In the genomic region with DNA sequence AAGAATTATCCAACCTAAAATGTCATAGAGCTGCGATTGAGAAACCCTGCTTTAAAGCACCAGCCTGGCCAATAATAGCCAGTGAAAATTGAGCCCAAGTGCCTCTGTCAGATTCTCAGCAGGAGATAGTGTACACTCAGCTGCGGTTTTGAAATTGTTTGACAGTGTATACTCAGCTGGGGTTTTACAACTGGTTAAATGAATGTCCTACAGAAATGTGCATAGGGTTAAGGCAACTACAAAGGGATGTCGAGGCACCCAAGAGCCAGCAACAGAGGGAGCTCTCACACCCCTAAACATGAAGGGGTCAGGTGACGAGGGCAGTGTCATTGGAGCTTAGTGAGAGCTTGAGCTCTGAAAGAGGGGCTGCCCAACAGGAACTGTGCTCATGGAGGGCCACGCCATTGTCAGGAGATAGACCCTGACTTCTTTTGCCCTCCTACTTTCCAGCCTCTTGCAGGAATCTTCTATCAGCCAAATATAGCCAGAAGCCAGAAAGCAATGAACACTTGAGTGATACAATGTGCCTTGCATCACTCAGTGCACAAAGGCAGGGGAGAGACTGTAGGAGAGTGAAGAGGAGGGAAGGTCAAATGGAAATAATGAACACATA, we compare ENCODE assay signal across 9 cellular contexts. TPM values are rescaled to one million over a fixed set of nuclear protein-coding genes. Genes with fewer than 3 reads are reported as not detected.
A peak's percentile ranks its signal among the peaks of the same experiment; 100 is the strongest.
DNase-seq lines count a peak whose midpoint lies in the region; ATAC-seq, FAIRE-seq and TF ChIP-seq lines count a peak whose summit lies in the region.
"Had no signal": no experiment of that assay in that cellular context is flagged by ENCODE, and none has a peak within 500 bp of the region (broad histone marks: within the 10 kb centered on the region; RNA-seq: fewer than 3 reads in every experiment).

No MANE protein-coding gene starts in this region.

- no peaks in the 10 kb centered on the region for H3K9me3 ChIP-seq in body of pancreas
- H3K9me3 ChIP-seq in mucosa of descending colon = no peaks in the 10 kb centered on the region
- H3K9me3 ChIP-seq in uterus = no peaks in the 10 kb centered on the region

- no peak overlapping the region for H3K4me2 ChIP-seq in KMS-11

- no peaks in the 10 kb centered on the region for H3K79me2 ChIP-seq in KMS-11 (ENCODE audit: insufficient read depth, low read depth)

- DNase-seq in GM18507 (ENCODE audit: extremely low spot score, insufficient read length, low read depth) (no peak), body of pancreas (peak in 3 of 4 donors; percentile 19 to 39 (median 24)), mucosa of descending colon (peak in 1 of 3 donors; percentile 55), uterus (no peak), occipital lobe (lab: John Stamatoyannopoulos, UW) (no peak), inferior parietal cortex (ENCODE audit: extremely low spot score) (no peak)

- peak overlapping the region; percentile 23; the same call in 1 of the 2 replicates for H2AFZ ChIP-seq in KMS-11 (ENCODE audit: low read depth)

- intact Hi-C loops in body of pancreas (cut with DNase I) (no loop called here), mucosa of descending colon (cut with DNase I, micrococcal nuclease) (no loop called here), uterus (cut with DNase I; ENCODE audit: low total_unique reads) (no loop called here)

- 34 to 66% methylated on average over 2 to 5 of the region's 5 CpGs for WGBS in body of pancreas, 2 donors

- H3K27me3 ChIP-seq in KMS-11 (ENCODE audit: insufficient read depth, low read depth) (no peaks in the 10 kb centered on the region), body of pancreas (no peaks in the 10 kb centered on the region), uterus (no peaks in the 10 kb centered on the region)

- ATAC-seq in SK-N-SH treated with all-trans-retinoic acid at 6 μM for 48 hours (peak; percentile 66), body of pancreas (no peak), mucosa of descending colon (peak; percentile 84)

- H3K36me3 ChIP-seq in KMS-11 (ENCODE audit: insufficient read depth) (no peaks in the 10 kb centered on the region), body of pancreas (replicated peaks in 1 of 2; ENCODE audit: insufficient read depth in 1 of 2, low read depth in 2 of 2) (no peaks in the 10 kb centered on the region), mucosa of descending colon (ENCODE audit: low read depth) (no peaks in the 10 kb centered on the region), uterus (no peaks in the 10 kb centered on the region)

- no peaks in the 10 kb centered on the region for H3K4me1 ChIP-seq in KMS-11 (ENCODE audit: low read depth, poor library complexity, severe bottlenecking)
- no peaks in the 10 kb centered on the region for H3K4me1 ChIP-seq in body of pancreas
- H3K4me1 ChIP-seq in mucosa of descending colon (ENCODE audit: low read depth) = no peaks in the 10 kb centered on the region
- no peaks in the 10 kb centered on the region for H3K4me1 ChIP-seq in uterus

- TF ChIP-seq CTCF in KMS-11 (conservative IDR thresholded peaks at IDR 0.05; ENCODE audit: low read depth, low read length) (peak; percentile 26; the same call in 1 of the 2 replicates), body of pancreas (IDR thresholded peaks at IDR 0.05) (peak in 5 of 7 experiments; percentile 13 to 44 (median 32)), mucosa of descending colon (IDR thresholded peaks at IDR 0.05) (no peak), uterus (IDR thresholded peaks at IDR 0.05) (no peak)

- peak; percentile 56 for FAIRE-seq in GM18507 (lab: Jason Lieb, UNC)

- H3K27ac ChIP-seq in KMS-11 (no peak overlapping the region), body of pancreas (no peak overlapping the region), uterus (peak overlapping the region in 1 of 2 donors; percentile 43)
- H3K27ac ChIP-seq: VCaP had no signal

- H3K4me3 ChIP-seq in KMS-11 (IDR thresholded peaks at IDR 0.05; ENCODE audit: insufficient read depth, low read depth, low read length) = no peak overlapping the region
- no peak overlapping the region for H3K4me3 ChIP-seq in body of pancreas
- H3K4me3 ChIP-seq in mucosa of descending colon = no peak overlapping the region
- H3K4me3 ChIP-seq in uterus = no peak overlapping the region

- TF ChIP-seq POLR2A in body of pancreas (IDR thresholded peaks at IDR 0.05) (no peak), uterus (IDR thresholded peaks at IDR 0.05) (no peak)

- H4K20me1 ChIP-seq in KMS-11 (ENCODE audit: insufficient read depth) = no peaks in the 10 kb centered on the region

- H3K9ac ChIP-seq in KMS-11 = no peak overlapping the region

TF ChIP-seq in SK-N-SH treated with all-trans-retinoic acid at 6 μM for 48 hours, 23 proteins besides CTCF, POLR2A, EP300 and RAD21 (continues in another document):
- no peak for TF ChIP-seq ISL1 (CRISPR knock-in tag; IDR thresholded peaks at IDR 0.05)
- TF ChIP-seq, protein P1, sequence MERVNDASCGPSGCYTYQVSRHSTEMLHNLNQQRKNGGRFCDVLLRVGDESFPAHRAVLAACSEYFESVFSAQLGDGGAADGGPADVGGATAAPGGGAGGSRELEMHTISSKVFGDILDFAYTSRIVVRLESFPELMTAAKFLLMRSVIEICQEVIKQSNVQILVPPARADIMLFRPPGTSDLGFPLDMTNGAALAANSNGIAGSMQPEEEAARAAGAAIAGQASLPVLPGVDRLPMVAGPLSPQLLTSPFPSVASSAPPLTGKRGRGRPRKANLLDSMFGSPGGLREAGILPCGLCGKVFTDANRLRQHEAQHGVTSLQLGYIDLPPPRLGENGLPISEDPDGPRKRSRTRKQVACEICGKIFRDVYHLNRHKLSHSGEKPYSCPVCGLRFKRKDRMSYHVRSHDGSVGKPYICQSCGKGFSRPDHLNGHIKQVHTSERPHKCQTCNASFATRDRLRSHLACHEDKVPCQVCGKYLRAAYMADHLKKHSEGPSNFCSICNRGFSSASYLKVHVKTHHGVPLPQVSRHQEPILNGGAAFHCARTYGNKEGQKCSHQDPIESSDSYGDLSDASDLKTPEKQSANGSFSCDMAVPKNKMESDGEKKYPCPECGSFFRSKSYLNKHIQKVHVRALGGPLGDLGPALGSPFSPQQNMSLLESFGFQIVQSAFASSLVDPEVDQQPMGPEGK (CRISPR knock-in tag; IDR thresholded peaks at IDR 0.05; ENCODE audit: borderline replicate concordance) = no peak
- TF ChIP-seq TOX (CRISPR knock-in tag; IDR thresholded peaks at IDR 0.05; ENCODE audit: borderline replicate concordance) = no peak
- TF ChIP-seq TCF4 (CRISPR knock-in tag; IDR thresholded peaks at IDR 0.05; ENCODE audit: borderline replicate concordance) = no peak
- no peak for TF ChIP-seq CSDC2 (CRISPR knock-in tag; IDR thresholded peaks at IDR 0.05)
- no peak for TF ChIP-seq ZFP30 (CRISPR knock-in tag; IDR thresholded peaks at IDR 0.05)
- TF ChIP-seq ZC3H10 (CRISPR knock-in tag; IDR thresholded peaks at IDR 0.05) = no peak
- TF ChIP-seq, protein P2, sequence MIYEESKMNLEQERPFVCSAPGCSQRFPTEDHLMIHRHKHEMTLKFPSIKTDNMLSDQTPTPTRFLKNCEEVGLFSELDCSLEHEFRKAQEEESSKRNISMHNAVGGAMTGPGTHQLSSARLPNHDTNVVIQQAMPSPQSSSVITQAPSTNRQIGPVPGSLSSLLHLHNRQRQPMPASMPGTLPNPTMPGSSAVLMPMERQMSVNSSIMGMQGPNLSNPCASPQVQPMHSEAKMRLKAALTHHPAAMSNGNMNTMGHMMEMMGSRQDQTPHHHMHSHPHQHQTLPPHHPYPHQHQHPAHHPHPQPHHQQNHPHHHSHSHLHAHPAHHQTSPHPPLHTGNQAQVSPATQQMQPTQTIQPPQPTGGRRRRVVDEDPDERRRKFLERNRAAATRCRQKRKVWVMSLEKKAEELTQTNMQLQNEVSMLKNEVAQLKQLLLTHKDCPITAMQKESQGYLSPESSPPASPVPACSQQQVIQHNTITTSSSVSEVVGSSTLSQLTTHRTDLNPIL (CRISPR knock-in tag; IDR thresholded peaks at IDR 0.05; ENCODE audit: low read depth) = no peak
- TF ChIP-seq, protein P3, sequence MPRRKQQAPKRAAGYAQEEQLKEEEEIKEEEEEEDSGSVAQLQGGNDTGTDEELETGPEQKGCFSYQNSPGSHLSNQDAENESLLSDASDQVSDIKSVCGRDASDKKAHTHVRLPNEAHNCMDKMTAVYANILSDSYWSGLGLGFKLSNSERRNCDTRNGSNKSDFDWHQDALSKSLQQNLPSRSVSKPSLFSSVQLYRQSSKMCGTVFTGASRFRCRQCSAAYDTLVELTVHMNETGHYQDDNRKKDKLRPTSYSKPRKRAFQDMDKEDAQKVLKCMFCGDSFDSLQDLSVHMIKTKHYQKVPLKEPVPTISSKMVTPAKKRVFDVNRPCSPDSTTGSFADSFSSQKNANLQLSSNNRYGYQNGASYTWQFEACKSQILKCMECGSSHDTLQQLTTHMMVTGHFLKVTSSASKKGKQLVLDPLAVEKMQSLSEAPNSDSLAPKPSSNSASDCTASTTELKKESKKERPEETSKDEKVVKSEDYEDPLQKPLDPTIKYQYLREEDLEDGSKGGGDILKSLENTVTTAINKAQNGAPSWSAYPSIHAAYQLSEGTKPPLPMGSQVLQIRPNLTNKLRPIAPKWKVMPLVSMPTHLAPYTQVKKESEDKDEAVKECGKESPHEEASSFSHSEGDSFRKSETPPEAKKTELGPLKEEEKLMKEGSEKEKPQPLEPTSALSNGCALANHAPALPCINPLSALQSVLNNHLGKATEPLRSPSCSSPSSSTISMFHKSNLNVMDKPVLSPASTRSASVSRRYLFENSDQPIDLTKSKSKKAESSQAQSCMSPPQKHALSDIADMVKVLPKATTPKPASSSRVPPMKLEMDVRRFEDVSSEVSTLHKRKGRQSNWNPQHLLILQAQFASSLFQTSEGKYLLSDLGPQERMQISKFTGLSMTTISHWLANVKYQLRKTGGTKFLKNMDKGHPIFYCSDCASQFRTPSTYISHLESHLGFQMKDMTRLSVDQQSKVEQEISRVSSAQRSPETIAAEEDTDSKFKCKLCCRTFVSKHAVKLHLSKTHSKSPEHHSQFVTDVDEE (CRISPR knock-in tag; IDR thresholded peaks at IDR 0.05) = no peak
- no peak for TF ChIP-seq OSR1 (CRISPR knock-in tag; IDR thresholded peaks at IDR 0.05)
- TF ChIP-seq GLIS3 (CRISPR knock-in tag; IDR thresholded peaks at IDR 0.05) = no peak
- TF ChIP-seq ZFP3 (CRISPR knock-in tag; IDR thresholded peaks at IDR 0.05) = no peak
- no peak for TF ChIP-seq ARNTL (CRISPR knock-in tag; IDR thresholded peaks at IDR 0.05; ENCODE audit: borderline replicate concordance, low read depth)
- no peak for TF ChIP-seq PPARA (CRISPR knock-in tag; IDR thresholded peaks at IDR 0.05; ENCODE audit: borderline replicate concordance)
- no peak for TF ChIP-seq RARB (CRISPR knock-in tag; IDR thresholded peaks at IDR 0.05)
- no peak for TF ChIP-seq SNAI2 (CRISPR knock-in tag; IDR thresholded peaks at IDR 0.05)
- TF ChIP-seq ZNF565 (CRISPR knock-in tag; conservative IDR thresholded peaks at IDR 0.05; ENCODE audit: low read depth) = no peak

RNA-seq across cellular contexts. Expression of a gene that starts 15.1 kb away (rescaled TPM):
- total RNA-seq in body of pancreas = 1 to 10 TPM in 1 of 2 donors, under 1 TPM in 1; 0.52 to 1.3 TPM
- total RNA-seq in mucosa of descending colon = 1,000 to 10,000 TPM in 1 of 3 donors, 100 to 1,000 TPM in 1, 10 to 100 TPM in 1; 53.1 to 3,506 (median 391) TPM
- 1,000 to 10,000 TPM in 1 of 4 donors, 100 to 1,000 TPM in 3; 171 to 1,273 (median 578) TPM for total RNA-seq in uterus
- total RNA-seq in occipital lobe = 0.62 TPM

RNA-seq across cellular contexts. Expression of a gene that starts 18.7 kb away (rescaled TPM):
- total RNA-seq in body of pancreas = 10 to 100 TPM; 13.2 to 16.1 TPM
- 10 to 100 TPM; 36.5 to 61.3 (median 57.8) TPM for total RNA-seq in mucosa of descending colon
- 100 to 1,000 TPM in 1 of 4 donors, 10 to 100 TPM in 3; 43.6 to 128 (median 58.6) TPM for total RNA-seq in uterus
- 45.7 TPM for total RNA-seq in occipital lobe

Comparison
In these comparisons a context has a peak if more than half of its experiments do, and no peak if none do; other contexts are left out.
1. DNase-seq: peak in body of pancreas (3 of 4); none in GM18507 (single experiment), uterus (0 of 2), occipital lobe (single experiment) and inferior parietal cortex (single experiment).
2. CTCF ChIP-seq: peak in KMS-11 (single experiment) and body of pancreas (5 of 7); none in mucosa of descending colon (single experiment) and uterus (0 of 4).
3. RNA of a gene that starts 15.1 kb away (total RNA-seq): 171 to 1,273 TPM in uterus and 53.1 to 3,506 TPM in mucosa of descending colon; 0.52 to 1.3 TPM in body of pancreas and 0.62 TPM in occipital lobe (single experiment); every median in the first group is over 10 times any median in the second.